In genomic region chr1:26790551-26790953, GRCh38 we compare ENCODE assay signal across 15 cellular contexts. TPM values are rescaled to one million over a fixed set of nuclear protein-coding genes. Genes with fewer than 3 reads are reported as not detected.
DNase-seq lines count a peak whose midpoint lies in the region; ATAC-seq and TF ChIP-seq lines count a peak whose summit lies in the region.
"Had no signal": no experiment of that assay in that cellular context is flagged by ENCODE, and none has a peak within 500 bp of the region (broad histone marks: within the 10 kb centered on the region; RNA-seq: fewer than 3 reads in every experiment).

No MANE protein-coding gene starts in this region.

- peak overlapping the region; percentile 100 for H3K27ac Mint-ChIP-seq in activated naive CD4-positive, alpha-beta T cell treated with anti-CD3 and anti-CD28 coated beads, Interleukin-2, amount 10 ng/mL, durations not matched to agents 7 days and 5 days

- H3K4me3 ChIP-seq in gastrocnemius medialis, result no peak overlapping the region

- H3K4me3 Mint-ChIP-seq in activated naive CD4-positive, alpha-beta T cell treated with anti-CD3 and anti-CD28 coated beads, Interleukin-2, amount 10 ng/mL, durations not matched to agents 7 days and 5 days, result peak overlapping the region; percentile 78
- H3K4me3 Mint-ChIP-seq in activated T-cell treated with anti-CD3 and anti-CD28 coated beads, Interleukin-2, amount 50 U/mL, for 4 hours, result peak overlapping the region; percentile 99

- peak overlapping the region; percentile 34 to 97 (median 72) for H3K27ac ChIP-seq in gastrocnemius medialis
- H3K27ac ChIP-seq: WERI-Rb-1 had no signal

- peaks cover 67% of the 10 kb centered on the region for H3K4me1 Mint-ChIP-seq in activated naive CD4-positive, alpha-beta T cell treated with anti-CD3 and anti-CD28 coated beads, Interleukin-2, amount 10 ng/mL, durations not matched to agents 7 days and 5 days
- H3K4me1 Mint-ChIP-seq in activated T-cell treated with anti-CD3 and anti-CD28 coated beads, Interleukin-2, amount 50 U/mL, for 4 hours (ENCODE audit: low read depth), result peaks cover 58% of the 10 kb centered on the region

- peaks cover 4% of the 10 kb centered on the region for H3K27me3 Mint-ChIP-seq in activated naive CD4-positive, alpha-beta T cell treated with anti-CD3 and anti-CD28 coated beads, Interleukin-2, amount 10 ng/mL, durations not matched to agents 7 days and 5 days
- no peaks in the 10 kb centered on the region for H3K27me3 Mint-ChIP-seq in activated T-cell treated with anti-CD3 and anti-CD28 coated beads, Interleukin-2, amount 50 U/mL, for 4 hours (ENCODE audit: low read depth)

- TF ChIP-seq POLR2A in gastrocnemius medialis (IDR thresholded peaks at IDR 0.05), result no peak

- in situ Hi-C loops in gastrocnemius medialis (cut with MboI; ENCODE audit: low sequenced_read_pairs in 4 of 4), result loop anchor here in 3 of 4 donors (5.0 to 10.0 kb wide), 3 partner anchors 116 to 188 kb away; no protein-coding TSS in a partner anchor

- no peaks in the 10 kb centered on the region for H3K9me3 ChIP-seq in gastrocnemius medialis

- peak; percentile 24 to 30 for ATAC-seq in activated T-cell treated with anti-CD3 and anti-CD28 coated beads, Interleukin-2, amount 50 U/mL, for 4 hours
- ATAC-seq in gastrocnemius medialis, result no peak

- peaks cover 0 to 11% of the 10 kb centered on the region in 2 donors for H3K36me3 ChIP-seq in gastrocnemius medialis
- H3K36me3 ChIP-seq: WERI-Rb-1 had no signal

- TF ChIP-seq CTCF in GM20000 (IDR thresholded peaks at IDR 0.05; ENCODE audit: extremely low read depth, missing control alignments) (no peak), gastrocnemius medialis (IDR thresholded peaks at IDR 0.05 in 4 of 5, conservative IDR thresholded peaks at IDR 0.05 in 1 of 5) (no peak)

- peak; percentile 38 for DNase-seq in activated naive CD4-positive, alpha-beta T cell treated with anti-CD3 and anti-CD28 coated beads, Interleukin-2, amount 10 ng/mL, durations not matched to agents 7 days and 5 days
- no peak for DNase-seq in activated naive CD4-positive, alpha-beta T cell treated with Interleukin-2 at 50 U/mL for 16 hours
- DNase-seq in GM20000 (ENCODE audit: low spot score) (peak; percentile 70), gastrocnemius medialis (no peak), anterior cingulate cortex (lab: John Stamatoyannopoulos, UW) (no peak), NCI-H1417 treated with DMSO at 0.1 percent for 48 hours (lab: John Stamatoyannopoulos, UW) (no peak), hypothalamus (lab: John Stamatoyannopoulos, UW) (no peak)
- no peak for DNase-seq in activated T-cell treated with anti-CD3 and anti-CD28 coated beads, Interleukin-2, amount 50 U/mL, for 4 hours
- DNase-seq: AML-193, amygdala, dermis blood vessel endothelial cell, kidney, NCI-H446 treated with DMSO at 0.1 percent for 48 hours, SHP77, WERI-Rb-1 had no signal

- intact Hi-C loops in gastrocnemius medialis (cut with DNase I; ENCODE audit: low total_unique reads), result no loop called here

- peaks cover 35% of the 10 kb centered on the region for H3K36me3 Mint-ChIP-seq in activated naive CD4-positive, alpha-beta T cell treated with anti-CD3 and anti-CD28 coated beads, Interleukin-2, amount 10 ng/mL, durations not matched to agents 7 days and 5 days
- H3K36me3 Mint-ChIP-seq in activated T-cell treated with anti-CD3 and anti-CD28 coated beads, Interleukin-2, amount 50 U/mL, for 4 hours (ENCODE audit: insufficient read depth), result peaks cover 25% of the 10 kb centered on the region

- H3K27me3 ChIP-seq in gastrocnemius medialis, result no peaks in the 10 kb centered on the region

- CTCF ChIA-PET in activated naive CD4-positive, alpha-beta T cell treated with anti-CD3 and anti-CD28 coated beads, Interleukin-2, amount 10 ng/mL, durations not matched to agents 7 days and 5 days (lab: Charles Lee), result interaction anchor here (0.9 to 5.8 kb wide), 19 partner anchors 9 to 322 kb away, joined by 3 to 211 read pairs (median 8); no protein-coding TSS in a partner anchor

- no peaks in the 10 kb centered on the region for H3K9me3 Mint-ChIP-seq in activated naive CD4-positive, alpha-beta T cell treated with anti-CD3 and anti-CD28 coated beads, Interleukin-2, amount 10 ng/mL, durations not matched to agents 7 days and 5 days
- H3K9me3 Mint-ChIP-seq in activated T-cell treated with anti-CD3 and anti-CD28 coated beads, Interleukin-2, amount 50 U/mL, for 4 hours, result no peaks in the 10 kb centered on the region

- H3K4me1 ChIP-seq in gastrocnemius medialis, result peaks cover 33 to 41% of the 10 kb centered on the region in 2 donors

RNA-seq across cellular contexts. Expression of gene PIGV, which starts 2.8 kb away (rescaled TPM):
- total RNA-seq in activated T-cell treated with anti-CD3 and anti-CD28 coated beads, Interleukin-2, amount 50 U/mL, for 4 hours, result 10 to 100 TPM in 2 of 3 donors, 1 to 10 TPM in 1; 8.4 to 11.2 (median 10.4) TPM
- 10 to 100 TPM in 1 of 4 donors, 1 to 10 TPM in 3; 2.9 to 16.0 (median 5.8) TPM for total RNA-seq in gastrocnemius medialis

RNA-seq across cellular contexts. Expression of gene ZDHHC18, which starts 35.9 kb away (rescaled TPM):
- total RNA-seq in activated T-cell treated with anti-CD3 and anti-CD28 coated beads, Interleukin-2, amount 50 U/mL, for 4 hours, result 10 to 100 TPM; 66.1 to 76.8 (median 71.8) TPM
- 10 to 100 TPM in 3 of 4 donors, 1 to 10 TPM in 1; 8.1 to 16.3 (median 12.5) TPM for total RNA-seq in gastrocnemius medialis

Comparison
In these comparisons a context has a peak if more than half of its experiments do, and no peak if none do; other contexts are left out.
1. DNase-seq: peak in activated naive CD4-positive, alpha-beta T cell treated with anti-CD3 and anti-CD28 coated beads, Interleukin-2, amount 10 ng/mL, durations not matched to agents 7 days and 5 days (single experiment) and GM20000 (single experiment); none in activated naive CD4-positive, alpha-beta T cell treated with Interleukin-2 at 50 U/mL for 16 hours (single experiment), activated T-cell treated with anti-CD3 and anti-CD28 coated beads, Interleukin-2, amount 50 U/mL, for 4 hours (single experiment), gastrocnemius medialis (0 of 2), anterior cingulate cortex (0 of 58), NCI-H1417 treated with DMSO at 0.1 percent for 48 hours (single experiment) and hypothalamus (0 of 51).
2. ATAC-seq: peak in activated T-cell treated with anti-CD3 and anti-CD28 coated beads, Interleukin-2, amount 50 U/mL, for 4 hours (2 of 2); none in gastrocnemius medialis (0 of 2).